In the genomic region with DNA sequence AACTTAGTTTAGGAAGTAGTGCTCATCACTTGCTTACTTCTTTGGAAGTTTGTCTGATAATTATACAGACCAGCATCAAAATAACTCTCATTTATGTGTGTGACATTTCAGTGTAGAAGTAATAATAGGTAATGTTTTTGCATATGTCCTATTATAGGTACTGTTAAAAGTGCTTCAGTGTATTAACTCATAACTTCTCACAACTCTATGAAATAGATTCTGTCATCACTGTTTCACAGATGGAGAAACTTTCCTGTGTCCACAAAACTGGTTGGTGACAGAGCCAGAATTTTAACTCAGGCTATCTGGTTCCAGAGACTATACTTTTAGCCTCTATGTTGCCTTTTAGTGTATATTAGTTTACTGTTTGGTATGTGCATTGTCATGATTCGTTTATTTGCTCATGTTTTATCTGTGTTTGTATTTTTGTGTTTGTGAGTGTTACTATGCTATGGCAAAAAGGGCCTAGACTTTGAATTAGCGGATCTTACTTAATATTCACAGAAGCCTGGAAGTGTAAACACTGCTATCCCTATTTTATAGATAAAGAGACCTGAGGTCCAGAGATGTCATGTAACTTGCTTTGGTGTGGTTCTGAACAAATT, we compare ENCODE assay signal across 11 cellular contexts. TPM values are rescaled to one million over a fixed set of nuclear protein-coding genes. Genes with fewer than 3 reads are reported as not detected.
DNase-seq lines count a peak whose midpoint lies in the region; ATAC-seq, FAIRE-seq and TF ChIP-seq lines count a peak whose summit lies in the region.
"Had no signal": no experiment of that assay in that cellular context is flagged by ENCODE, and none has a peak within 500 bp of the region (broad histone marks: within the 10 kb centered on the region; RNA-seq: fewer than 3 reads in every experiment).

No MANE protein-coding gene starts in this region.

- H3K79me2 ChIP-seq in astrocyte (ENCODE audit: insufficient read depth, low read length) = no peaks in the 10 kb centered on the region

- no peaks in the 10 kb centered on the region for H3K27me3 ChIP-seq in astrocyte (ENCODE audit: insufficient read depth, low read length)
- no peaks in the 10 kb centered on the region for H3K27me3 ChIP-seq in suprapubic skin

- H4K20me1 ChIP-seq in astrocyte (ENCODE audit: insufficient read depth, low read length) = no peaks in the 10 kb centered on the region

- H3K4me1 ChIP-seq in astrocyte (ENCODE audit: insufficient read depth, low read length) = peaks cover 10% of the 10 kb centered on the region
- peaks cover 62% of the 10 kb centered on the region for H3K4me1 ChIP-seq in suprapubic skin

- H3K4me3 ChIP-seq in astrocyte (ENCODE audit: insufficient read depth, low read depth, low read length) (no peak overlapping the region), suprapubic skin (no peak overlapping the region)
- H3K4me3 ChIP-seq: mucosa of descending colon had no signal

- H3K9me3 ChIP-seq in astrocyte (ENCODE audit: insufficient read depth, low read depth, low read length) = no peaks in the 10 kb centered on the region
- no peaks in the 10 kb centered on the region for H3K9me3 ChIP-seq in suprapubic skin

- peak; percentile 39 for FAIRE-seq in astrocyte (lab: Jason Lieb, UNC)

- TF ChIP-seq EP300 in suprapubic skin (IDR thresholded peaks at IDR 0.05) = no peak

- no peaks in the 10 kb centered on the region for H3K27me3 Mint-ChIP-seq in activated T-cell treated with anti-CD3 and anti-CD28 coated beads, Interleukin-2, amount 50 U/mL, for 72 hours (ENCODE audit: low read depth)
- no peaks in the 10 kb centered on the region for H3K27me3 Mint-ChIP-seq in astrocyte (ENCODE audit: low read depth, unreplicated experiment)
- H3K27me3 Mint-ChIP-seq in immature natural killer cell (ENCODE audit: low read depth in 3 of 3) = peaks cover 0 to 4% (median 2%) of the 10 kb centered on the region in 3 donors

- H3K36me3 ChIP-seq in astrocyte (ENCODE audit: insufficient read depth, low read length) (no peaks in the 10 kb centered on the region), suprapubic skin (no peaks in the 10 kb centered on the region)

- no peak for TF ChIP-seq POLR2A in suprapubic skin (IDR thresholded peaks at IDR 0.05)

- H3K4me3 Mint-ChIP-seq in activated T-cell treated with anti-CD3 and anti-CD28 coated beads, Interleukin-2, amount 50 U/mL, for 72 hours = peak overlapping the region in 1 of 2 donors; percentile 19
- H3K4me3 Mint-ChIP-seq in astrocyte (ENCODE audit: unreplicated experiment) = no peak overlapping the region
- no peak overlapping the region for H3K4me3 Mint-ChIP-seq in immature natural killer cell

- H3K4me1 Mint-ChIP-seq in activated T-cell treated with anti-CD3 and anti-CD28 coated beads, Interleukin-2, amount 50 U/mL, for 72 hours (ENCODE audit: low read depth) = peaks cover 61% of the 10 kb centered on the region
- H3K4me1 Mint-ChIP-seq in astrocyte (ENCODE audit: low read depth, unreplicated experiment) (peaks cover 24% of the 10 kb centered on the region), immature natural killer cell (peaks cover 39 to 59% of the 10 kb centered on the region in 2 donors)

- peak overlapping the region; percentile 7 for H3K9ac ChIP-seq in astrocyte (ENCODE audit: low read length)

- H3K36me3 Mint-ChIP-seq in activated T-cell treated with anti-CD3 and anti-CD28 coated beads, Interleukin-2, amount 50 U/mL, for 72 hours (ENCODE audit: insufficient read depth in 2 of 2) = peaks cover 5 to 10% of the 10 kb centered on the region in 2 donors
- H3K36me3 Mint-ChIP-seq in astrocyte (ENCODE audit: low read depth, unreplicated experiment) (peaks cover 11% of the 10 kb centered on the region), immature natural killer cell (peaks cover 6 to 19% (median 16%) of the 10 kb centered on the region in 3 donors)

- ATAC-seq in activated T-cell treated with anti-CD3 and anti-CD28 coated beads, Interleukin-2, amount 50 U/mL, for 72 hours (replicated peaks in 1 of 2) = no peak
- no peak for ATAC-seq in GM21825 (IDR thresholded peaks at IDR 0.05; ENCODE audit: unreplicated experiment)
- ATAC-seq in GM21723 (IDR thresholded peaks at IDR 0.05; ENCODE audit: unreplicated experiment) = no peak
- ATAC-seq in HG02759 (IDR thresholded peaks at IDR 0.05; ENCODE audit: unreplicated experiment) = no peak

- H3K9me3 Mint-ChIP-seq in activated T-cell treated with anti-CD3 and anti-CD28 coated beads, Interleukin-2, amount 50 U/mL, for 72 hours = peaks cover 5 to 8% of the 10 kb centered on the region in 2 donors
- H3K9me3 Mint-ChIP-seq in astrocyte (ENCODE audit: unreplicated experiment) (peaks cover 7% of the 10 kb centered on the region), immature natural killer cell (peaks cover 0 to 3% (median 0%) of the 10 kb centered on the region in 6 donors)

- H3K27ac ChIP-seq in astrocyte (ENCODE audit: low read depth, low read length) (peak overlapping the region; percentile 32), suprapubic skin (peak overlapping the region; percentile 50)

- 55% methylated on average over 2 of the region's 2 CpGs for WGBS in suprapubic skin

- peak overlapping the region; percentile 31 for H3K4me2 ChIP-seq in astrocyte (ENCODE audit: low read length)

- no peak for DNase-seq in activated T-cell treated with anti-CD3 and anti-CD28 coated beads, Interleukin-2, amount 50 U/mL, for 72 hours
- DNase-seq in activated T-cell treated with anti-CD3 and anti-CD28 coated beads, Interleukin-2, amount 50 U/mL, for 48 hours = no peak
- DNase-seq in astrocyte (ENCODE audit: low read depth) = no peak
- no peak for DNase-seq in immature natural killer cell
- no peak for DNase-seq in suprapubic skin (ENCODE audit: low spot score in 2 of 2)
- DNase-seq: mucosa of descending colon; NCI-H526 treated with DMSO at 0.1 percent for 48 hours; stimulated activated CD4-positive, alpha-beta T cell treated with anti-CD3 and anti-CD28 coated beads, Interleukin-2, amount 100 ng/mL, for 48 hours had no signal

- no peak for TF ChIP-seq CTCF in astrocyte (IDR thresholded peaks at IDR 0.05; ENCODE audit: insufficient read depth, low read depth, low read length)
- TF ChIP-seq CTCF in suprapubic skin (IDR thresholded peaks at IDR 0.05) = no peak

- no peak overlapping the region for H2AFZ ChIP-seq in astrocyte (ENCODE audit: low read depth, low read length)

- H3K27ac Mint-ChIP-seq in activated T-cell treated with anti-CD3 and anti-CD28 coated beads, Interleukin-2, amount 50 U/mL, for 72 hours = peak overlapping the region; percentile 88
- no peak overlapping the region for H3K27ac Mint-ChIP-seq in astrocyte (ENCODE audit: unreplicated experiment)
- peak overlapping the region; percentile 36 to 84 (median 79) for H3K27ac Mint-ChIP-seq in immature natural killer cell

RNA-seq across cellular contexts. Expression of a gene that starts 12.7 kb away (rescaled TPM):
- 10 to 100 TPM in 1 of 2 donors, 1 to 10 TPM in 1; 3.3 to 11.9 TPM for total RNA-seq in activated T-cell treated with anti-CD3 and anti-CD28 coated beads, Interleukin-2, amount 50 U/mL, for 72 hours
- total RNA-seq in astrocyte = 3.7 and 4.1 TPM in 2 replicates
- polyA plus RNA-seq in immature natural killer cell = 10 to 100 TPM in 2 of 3 donors, 1 to 10 TPM in 1; 9.4 to 19.3 (median 14.6) TPM
- total RNA-seq in suprapubic skin = 10 to 100 TPM; 13.3 to 41.4 (median 22.8) TPM
